ENCODE assay signal across 2 cellular contexts in genomic region chr1:196214866-196215265, GRCh38.
TF ChIP-seq lines count a peak whose summit lies in the region.

No MANE protein-coding gene starts in this region.

TF ChIP-seq in GM23338, 12 proteins besides CTCF, POLR2A, EP300 and RAD21:
- TF ChIP-seq ZNF331 (CRISPR knock-in tag; IDR thresholded peaks at IDR 0.05; ENCODE audit: low read depth) (no peak), REST (IDR thresholded peaks at IDR 0.05; ENCODE audit: unreplicated experiment) (no peak), ZNF114 (CRISPR knock-in tag; IDR thresholded peaks at IDR 0.05) (no peak), CREB1 (CRISPR knock-in tag; IDR thresholded peaks at IDR 0.05; ENCODE audit: low read depth) (no peak), EZH2 (IDR thresholded peaks at IDR 0.05; ENCODE audit: low read depth, unreplicated experiment) (no peak), NANOG (IDR thresholded peaks at IDR 0.05; ENCODE audit: borderline replicate concordance) (no peak), EZH2phosphoT487 (IDR thresholded peaks at IDR 0.05; ENCODE audit: unreplicated experiment) (no peak), JUNB (IDR thresholded peaks at IDR 0.05; ENCODE audit: unreplicated experiment) (no peak), POLR2AphosphoS5 (IDR thresholded peaks at IDR 0.05; ENCODE audit: low read depth) (no peak), STAT1 (IDR thresholded peaks at IDR 0.05; ENCODE audit: unreplicated experiment) (no peak)
- TF ChIP-seq, protein P1, sequence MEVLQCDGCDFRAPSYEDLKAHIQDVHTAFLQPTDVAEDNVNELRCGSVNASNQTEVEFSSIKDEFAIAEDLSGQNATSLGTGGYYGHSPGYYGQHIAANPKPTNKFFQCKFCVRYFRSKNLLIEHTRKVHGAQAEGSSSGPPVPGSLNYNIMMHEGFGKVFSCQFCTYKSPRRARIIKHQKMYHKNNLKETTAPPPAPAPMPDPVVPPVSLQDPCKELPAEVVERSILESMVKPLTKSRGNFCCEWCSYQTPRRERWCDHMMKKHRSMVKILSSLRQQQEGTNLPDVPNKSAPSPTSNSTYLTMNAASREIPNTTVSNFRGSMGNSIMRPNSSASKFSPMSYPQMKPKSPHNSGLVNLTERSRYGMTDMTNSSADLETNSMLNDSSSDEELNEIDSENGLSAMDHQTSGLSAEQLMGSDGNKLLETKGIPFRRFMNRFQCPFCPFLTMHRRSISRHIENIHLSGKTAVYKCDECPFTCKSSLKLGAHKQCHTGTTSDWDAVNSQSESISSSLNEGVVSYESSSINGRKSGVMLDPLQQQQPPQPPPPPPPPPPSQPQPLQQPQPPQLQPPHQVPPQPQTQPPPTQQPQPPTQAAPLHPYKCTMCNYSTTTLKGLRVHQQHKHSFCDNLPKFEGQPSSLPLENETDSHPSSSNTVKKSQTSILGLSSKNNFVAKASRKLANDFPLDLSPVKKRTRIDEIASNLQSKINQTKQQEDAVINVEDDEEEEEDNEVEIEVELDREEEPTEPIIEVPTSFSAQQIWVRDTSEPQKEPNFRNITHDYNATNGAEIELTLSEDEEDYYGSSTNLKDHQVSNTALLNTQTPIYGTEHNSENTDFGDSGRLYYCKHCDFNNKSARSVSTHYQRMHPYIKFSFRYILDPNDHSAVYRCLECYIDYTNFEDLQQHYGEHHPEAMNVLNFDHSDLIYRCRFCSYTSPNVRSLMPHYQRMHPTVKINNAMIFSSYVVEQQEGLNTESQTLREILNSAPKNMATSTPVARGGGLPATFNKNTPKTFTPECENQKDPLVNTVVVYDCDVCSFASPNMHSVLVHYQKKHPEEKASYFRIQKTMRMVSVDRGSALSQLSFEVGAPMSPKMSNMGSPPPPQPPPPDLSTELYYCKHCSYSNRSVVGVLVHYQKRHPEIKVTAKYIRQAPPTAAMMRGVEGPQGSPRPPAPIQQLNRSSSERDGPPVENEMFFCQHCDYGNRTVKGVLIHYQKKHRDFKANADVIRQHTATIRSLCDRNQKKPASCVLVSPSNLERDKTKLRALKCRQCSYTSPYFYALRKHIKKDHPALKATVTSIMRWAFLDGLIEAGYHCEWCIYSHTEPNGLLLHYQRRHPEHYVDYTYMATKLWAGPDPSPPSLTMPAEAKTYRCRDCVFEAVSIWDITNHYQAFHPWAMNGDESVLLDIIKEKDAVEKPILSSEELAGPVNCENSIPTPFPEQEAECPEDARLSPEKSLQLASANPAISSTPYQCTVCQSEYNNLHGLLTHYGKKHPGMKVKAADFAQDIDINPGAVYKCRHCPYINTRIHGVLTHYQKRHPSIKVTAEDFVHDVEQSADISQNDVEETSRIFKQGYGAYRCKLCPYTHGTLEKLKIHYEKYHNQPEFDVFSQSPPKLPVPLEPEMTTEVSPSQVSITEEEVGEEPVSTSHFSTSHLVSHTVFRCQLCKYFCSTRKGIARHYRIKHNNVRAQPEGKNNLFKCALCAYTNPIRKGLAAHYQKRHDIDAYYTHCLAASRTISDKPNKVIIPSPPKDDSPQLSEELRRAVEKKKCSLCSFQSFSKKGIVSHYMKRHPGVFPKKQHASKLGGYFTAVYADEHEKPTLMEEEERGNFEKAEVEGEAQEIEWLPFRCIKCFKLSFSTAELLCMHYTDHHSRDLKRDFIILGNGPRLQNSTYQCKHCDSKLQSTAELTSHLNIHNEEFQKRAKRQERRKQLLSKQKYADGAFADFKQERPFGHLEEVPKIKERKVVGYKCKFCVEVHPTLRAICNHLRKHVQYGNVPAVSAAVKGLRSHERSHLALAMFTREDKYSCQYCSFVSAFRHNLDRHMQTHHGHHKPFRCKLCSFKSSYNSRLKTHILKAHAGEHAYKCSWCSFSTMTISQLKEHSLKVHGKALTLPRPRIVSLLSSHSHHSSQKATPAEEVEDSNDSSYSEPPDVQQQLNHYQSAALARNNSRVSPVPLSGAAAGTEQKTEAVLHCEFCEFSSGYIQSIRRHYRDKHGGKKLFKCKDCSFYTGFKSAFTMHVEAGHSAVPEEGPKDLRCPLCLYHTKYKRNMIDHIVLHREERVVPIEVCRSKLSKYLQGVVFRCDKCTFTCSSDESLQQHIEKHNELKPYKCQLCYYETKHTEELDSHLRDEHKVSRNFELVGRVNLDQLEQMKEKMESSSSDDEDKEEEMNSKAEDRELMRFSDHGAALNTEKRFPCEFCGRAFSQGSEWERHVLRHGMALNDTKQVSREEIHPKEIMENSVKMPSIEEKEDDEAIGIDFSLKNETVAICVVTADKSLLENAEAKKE (CRISPR knock-in tag; IDR thresholded peaks at IDR 0.05): no peak
- TF ChIP-seq, protein P2, sequence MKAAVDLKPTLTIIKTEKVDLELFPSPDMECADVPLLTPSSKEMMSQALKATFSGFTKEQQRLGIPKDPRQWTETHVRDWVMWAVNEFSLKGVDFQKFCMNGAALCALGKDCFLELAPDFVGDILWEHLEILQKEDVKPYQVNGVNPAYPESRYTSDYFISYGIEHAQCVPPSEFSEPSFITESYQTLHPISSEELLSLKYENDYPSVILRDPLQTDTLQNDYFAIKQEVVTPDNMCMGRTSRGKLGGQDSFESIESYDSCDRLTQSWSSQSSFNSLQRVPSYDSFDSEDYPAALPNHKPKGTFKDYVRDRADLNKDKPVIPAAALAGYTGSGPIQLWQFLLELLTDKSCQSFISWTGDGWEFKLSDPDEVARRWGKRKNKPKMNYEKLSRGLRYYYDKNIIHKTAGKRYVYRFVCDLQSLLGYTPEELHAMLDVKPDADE (IDR thresholded peaks at IDR 0.05): no peak

TF ChIP-seq in H1, 55 proteins besides CTCF, POLR2A, EP300 and RAD21:
- no peak for TF ChIP-seq EGR1 (IDR thresholded peaks at IDR 0.05; ENCODE audit: borderline replicate concordance, low read depth, low read length)
- TF ChIP-seq CTBP2 (IDR thresholded peaks at IDR 0.05; ENCODE audit: borderline replicate concordance, insufficient read depth, insufficient read length, low read length): no peak
- TF ChIP-seq SAP30 (IDR thresholded peaks at IDR 0.05; ENCODE audit: insufficient read depth, insufficient replicate concordance, low read length): no peak
- TF ChIP-seq CBX8 (IDR thresholded peaks at IDR 0.05; ENCODE audit: borderline replicate concordance, low read depth, low read length): no peak
